8 cellular contexts compared by ENCODE assay signal in the genomic region with DNA sequence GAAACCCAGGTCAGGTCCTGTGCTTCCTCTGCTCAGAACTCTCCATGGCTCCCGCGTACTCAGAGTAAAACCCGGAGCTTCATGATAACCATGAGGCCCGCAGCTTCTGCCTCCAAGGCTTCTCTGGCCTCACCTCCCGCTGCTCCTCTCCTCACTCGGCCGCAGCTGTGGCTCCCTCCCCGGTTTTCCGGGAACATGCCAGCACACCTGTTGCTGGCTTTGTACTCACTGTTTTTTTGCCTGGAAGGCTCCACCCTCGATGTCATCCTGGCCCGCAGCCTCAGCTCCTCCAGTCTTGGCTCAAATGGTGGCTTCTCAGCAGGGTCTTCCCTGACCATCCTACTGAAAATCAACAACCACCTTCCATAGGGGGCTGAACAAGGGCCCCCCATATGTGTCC. TPM values are rescaled to one million over a fixed set of nuclear protein-coding genes. Genes with fewer than 3 reads are reported as not detected.
DNase-seq lines count a peak whose midpoint lies in the region; ATAC-seq and TF ChIP-seq lines count a peak whose summit lies in the region.
"Not testable (repeated sequence)": the region's sequence is repeated elsewhere in the genome, so short reads cannot be mapped to it uniquely, and the experiment has no call there.
"Had no signal": no experiment of that assay in that cellular context is flagged by ENCODE, and none has a peak within 500 bp of the region (broad histone marks: within the 10 kb centered on the region; RNA-seq: fewer than 3 reads in every experiment).

No MANE protein-coding gene starts in this region.

- H3K27ac ChIP-seq in PC-9: peak overlapping the region; percentile 95
- not testable (repeated sequence) for H3K27ac ChIP-seq in prostate gland

- not testable (repeated sequence) for H4K20me1 ChIP-seq in PC-9 (ENCODE audit: insufficient read depth)

- peaks cover 50% of the 10 kb centered on the region for H3K4me1 ChIP-seq in PC-9 (replicated peaks; ENCODE audit: insufficient read depth)
- H3K4me1 ChIP-seq in prostate gland (replicated peaks): not testable (repeated sequence)

- CTCF ChIA-PET in PC-9 (lab: Charles Lee): not testable (repeated sequence)
- CTCF ChIA-PET in MCF 10A (lab: Yijun Ruan, JAX): interaction anchor here (0.8 to 2.9 kb wide), 2 partner anchors 56 to 777 kb away, joined by 3 to 9 read pairs; no protein-coding TSS in a partner anchor

- not testable (repeated sequence) for H3K27me3 Mint-ChIP-seq in MCF 10A (ENCODE audit: insufficient read depth, unreplicated experiment)

- H3K4me3 ChIP-seq in PC-9, prostate gland: not testable (repeated sequence)

- intact Hi-C loops in PC-9 (cut with micrococcal nuclease; ENCODE audit: unreplicated experiment); MCF 10A (cut with micrococcal nuclease); prostate gland (cut with DNase I): not testable (repeated sequence)

- H3K4me1 Mint-ChIP-seq in MCF 10A (ENCODE audit: insufficient read depth, unreplicated experiment): peaks cover 49% of the 10 kb centered on the region

- peak overlapping the region; percentile 51 for H3K4me3 Mint-ChIP-seq in MCF 10A (ENCODE audit: unreplicated experiment)

- H3K9me2 ChIP-seq in PC-9 (ENCODE audit: insufficient read depth): not testable (repeated sequence)

- H3K27me3 ChIP-seq in PC-9 (ENCODE audit: insufficient read depth, low read depth); prostate gland (replicated peaks; ENCODE audit: insufficient read depth): not testable (repeated sequence)

- H3K36me3 ChIP-seq in PC-9 (ENCODE audit: low read depth); prostate gland: not testable (repeated sequence)

- H3K79me2 ChIP-seq in PC-9 (ENCODE audit: low read depth): not testable (repeated sequence)

- peak; percentile 28 for ATAC-seq in esophagus mucosa

- not testable (repeated sequence) for TF ChIP-seq CTCF in PC-9 (conservative IDR thresholded peaks at IDR 0.05); MCF 10A (IDR thresholded peaks at IDR 0.05; ENCODE audit: unreplicated experiment); prostate gland (IDR thresholded peaks at IDR 0.05)

- H3F3A ChIP-seq in PC-9 (ENCODE audit: insufficient read depth, low read depth): peaks cover 27% of the 10 kb centered on the region; the same call in 1 of the 2 replicates

- H3K9me3 ChIP-seq in PC-9 (ENCODE audit: insufficient read depth, low read depth); prostate gland: not testable (repeated sequence)

- peak overlapping the region; percentile 69; the same call in 1 of the 2 replicates for H3K4me2 ChIP-seq in PC-9

- H3K27ac Mint-ChIP-seq in MCF 10A (ENCODE audit: low read depth, unreplicated experiment): peak overlapping the region; percentile 79

- BruUV-seq in PC-9 (replicated peaks; lab: Mats Ljungman, UMichigan); MCF 10A (replicated peaks; lab: Mats Ljungman, UMichigan): not testable (repeated sequence)

- WGBS in prostate gland: 45% methylated on average over 11 of the region's 11 CpGs

- H3K36me3 Mint-ChIP-seq in MCF 10A (ENCODE audit: insufficient read depth, unreplicated experiment): not testable (repeated sequence)

- not testable (repeated sequence) for TF ChIP-seq POLR2A in prostate gland (IDR thresholded peaks at IDR 0.05)

- H3K9me3 Mint-ChIP-seq in MCF 10A (ENCODE audit: unreplicated experiment): not testable (repeated sequence)

- peak; percentile 46 for DNase-seq in ELF-1 (ENCODE audit: low read depth, low spot score)
- peak; percentile 38 for DNase-seq in NCI-H2171 (lab: John Stamatoyannopoulos, UW)
- DNase-seq in PC-9: not testable (repeated sequence)
- peak; percentile 59 for DNase-seq in MCF 10A (ENCODE audit: unreplicated experiment)
- DNase-seq in myocyte (ENCODE audit: low read depth): peak; percentile 13
- peak; percentile 20 for DNase-seq in prostate gland (ENCODE audit: low spot score)

- not testable (repeated sequence) for H2AFZ ChIP-seq in PC-9

- POLR2A ChIA-PET in PC-9 (lab: Charles Lee; ENCODE audit: unreplicated experiment): interaction anchor here (0.6 kb wide), 1 partner anchor 159 kb away, joined by 18 read pairs; no protein-coding TSS in a partner anchor
- POLR2A ChIA-PET in MCF 10A (lab: Yijun Ruan, JAX): interaction anchor here (0.6 to 0.9 kb wide), 2 partner anchors 51 to 184 kb away, joined by 3 to 4 read pairs; no protein-coding TSS in a partner anchor

RNA-seq across cellular contexts. Expression of a gene that starts 57.7 kb away (rescaled TPM):
- total RNA-seq in PC-9 (2021) (439 and 495 TPM in 2 replicates), MCF 10A (2022) (68.7 and 82.2 TPM in 2 replicates), esophagus mucosa (26.4 TPM), myocyte (2.6 and 6.0 TPM in 2 replicates), prostate gland (10 to 100 TPM; 43.6 to 82.0 TPM)
- polyA plus RNA-seq in myocyte (2012): 3.8 TPM
- total RNA-seq: CD4-positive, CD25-positive, alpha-beta regulatory T cell had no signal
